8 cellular contexts compared by ENCODE assay signal in genomic region chr21:45386728-45387371, GRCh38. TPM values are rescaled to one million over a fixed set of nuclear protein-coding genes. Genes with fewer than 3 reads are reported as not detected.
DNase-seq lines count a peak whose midpoint lies in the region; ATAC-seq and TF ChIP-seq lines count a peak whose summit lies in the region.

No MANE protein-coding gene starts in this region.

- peaks cover 4 to 42% (median 19%) of the 10 kb centered on the region in 11 experiments; a peak in 17 of 22 replicates for H3K27me3 ChIP-seq in BLaER1 treated with 17β-estradiol and CSF1 and Interleukin-3, amounts not matched to agents 10 nM and 100 nM
- H3K27me3 ChIP-seq in ovary, result no peaks in the 10 kb centered on the region

- no peak for ATAC-seq in GM19395 (IDR thresholded peaks at IDR 0.05; ENCODE audit: unreplicated experiment)

- intact Hi-C loops in ovary (cut with DNase I), result loop anchor here in 2 of 4 donors (10.0 kb wide), 1 partner anchor 48 kb away; no protein-coding TSS in a partner anchor

- peaks cover 0 to 18% (median 0%) of the 10 kb centered on the region in 11 experiments; a peak in 3 of 22 replicates for H4K20me1 ChIP-seq in BLaER1 treated with 17β-estradiol and CSF1 and Interleukin-3, amounts not matched to agents 10 nM and 100 nM

- H3K4me2 ChIP-seq in BLaER1 treated with 17β-estradiol and CSF1 and Interleukin-3, amounts not matched to agents 10 nM and 100 nM, result peak overlapping the region in 10 of 11 experiments; percentile 13 to 77 (median 48); a peak in 20 of 22 replicates

- H3K9me3 ChIP-seq in BLaER1 treated with 17β-estradiol and CSF1 and Interleukin-3, amounts not matched to agents 10 nM and 100 nM (replicated peaks in 1 of 11), result no peaks in the 10 kb centered on the region
- no peaks in the 10 kb centered on the region for H3K9me3 ChIP-seq in ovary

- H3K4me3 ChIP-seq in BLaER1 treated with 17β-estradiol and CSF1 and Interleukin-3, amounts not matched to agents 10 nM and 100 nM, result no peak overlapping the region
- H3K4me3 ChIP-seq in fibroblast of pulmonary artery (replicated peaks; ENCODE audit: low read depth, low read length) (no peak overlapping the region), ovary (no peak overlapping the region)

- 3 to 10% (median 5%) methylated on average over 20 of the region's 20 CpGs for WGBS in ovary, 3 donors

- DNase-seq in RPMI8226 (peak; percentile 65), fibroblast of pulmonary artery (ENCODE audit: low read depth) (peak; percentile 89), ovary (peak; percentile 83 to 92 (median 88)), HuH-7.5 (ENCODE audit: low spot score) (no peak), DMS79 (lab: John Stamatoyannopoulos, UW) (no peak)
- no peak for DNase-seq in NK-92 treated with Interleukin-12 subunit alpha and Interleukin-12 subunit beta, amount 100 ng/mL, for 24 hours (lab: John Stamatoyannopoulos, UW)

- no peaks in the 10 kb centered on the region for H3K36me3 ChIP-seq in BLaER1 treated with 17β-estradiol and CSF1 and Interleukin-3, amounts not matched to agents 10 nM and 100 nM
- H3K36me3 ChIP-seq in ovary, result no peaks in the 10 kb centered on the region

- peaks cover 0 to 46% (median 32%) of the 10 kb centered on the region in 10 experiments; a peak in 19 of 20 replicates for H3K4me1 ChIP-seq in BLaER1 treated with 17β-estradiol and CSF1 and Interleukin-3, amounts not matched to agents 10 nM and 100 nM
- peaks cover 24% of the 10 kb centered on the region for H3K4me1 ChIP-seq in ovary (ENCODE audit: insufficient read depth)

- peak; percentile 75 for TF ChIP-seq EP300 in ovary (IDR thresholded peaks at IDR 0.05)

- H3K27ac ChIP-seq in BLaER1 treated with 17β-estradiol and CSF1 and Interleukin-3, amounts not matched to agents 10 nM and 100 nM, result no peak overlapping the region
- peak overlapping the region; percentile 75 to 79 for H3K27ac ChIP-seq in ovary

- TF ChIP-seq POLR2A in ovary (IDR thresholded peaks at IDR 0.05), result no peak

- H3K9ac ChIP-seq in BLaER1 treated with 17β-estradiol and CSF1 and Interleukin-3, amounts not matched to agents 10 nM and 100 nM, result 0 out of 22 replicates have a peak overlapping the region, but pooled peaks of 1 of the 11 experiments have one; percentile 3

- TF ChIP-seq CTCF in fibroblast of pulmonary artery (IDR thresholded peaks at IDR 0.05; ENCODE audit: low read length, missing control alignments) (peak; percentile 42), ovary (IDR thresholded peaks at IDR 0.05) (peak; percentile 14 to 68 (median 61))

RNA-seq across cellular contexts. Expression of gene COL18A1, which starts 18.1 kb away (rescaled TPM):
- 100 to 1,000 TPM; 141 to 353 (median 270) TPM for total RNA-seq in ovary
- polyA plus RNA-seq in ovary, result 100 to 1,000 TPM in 1 of 2 donors, 10 to 100 TPM in 1; 11.1 to 201 TPM

Comparison
In these comparisons a context has a peak if more than half of its experiments do, and no peak if none do; other contexts are left out.
1. H3K27ac ChIP-seq: peak in ovary (2 of 2); none in BLaER1 treated with 17β-estradiol and CSF1 and Interleukin-3, amounts not matched to agents 10 nM and 100 nM (0 of 11).
2. DNase-seq: peak in RPMI8226 (single experiment), fibroblast of pulmonary artery (single experiment) and ovary (5 of 5); none in NK-92 treated with Interleukin-12 subunit alpha and Interleukin-12 subunit beta, amount 100 ng/mL, for 24 hours (single experiment), HuH-7.5 (single experiment) and DMS79 (single experiment).